Comparison of ENCODE assay signal across 1 cellular context in genomic region chr4:77728420-77728819, GRCh38.
TF ChIP-seq lines count a peak whose summit lies in the region.

No MANE protein-coding gene starts in this region.

TF ChIP-seq in WTC11, 78 proteins besides CTCF, POLR2A, EP300 and RAD21 (continued from another document):
- TF ChIP-seq ARID4B (CRISPR knock-in tag; IDR thresholded peaks at IDR 0.05; ENCODE audit: borderline replicate concordance) (no peak), CREM (CRISPR knock-in tag; IDR thresholded peaks at IDR 0.05) (no peak), MYBL2 (CRISPR knock-in tag; IDR thresholded peaks at IDR 0.05) (no peak), ZNF512 (CRISPR knock-in tag; IDR thresholded peaks at IDR 0.05; ENCODE audit: borderline replicate concordance) (no peak), NFATC4 (CRISPR knock-in tag; IDR thresholded peaks at IDR 0.05) (no peak), ZNF232 (CRISPR knock-in tag; IDR thresholded peaks at IDR 0.05) (no peak)
TF ChIP-seq in WTC11: peak in this region for 0.
